Comparison of ENCODE assay signal across 15 cellular contexts in the genomic region with DNA sequence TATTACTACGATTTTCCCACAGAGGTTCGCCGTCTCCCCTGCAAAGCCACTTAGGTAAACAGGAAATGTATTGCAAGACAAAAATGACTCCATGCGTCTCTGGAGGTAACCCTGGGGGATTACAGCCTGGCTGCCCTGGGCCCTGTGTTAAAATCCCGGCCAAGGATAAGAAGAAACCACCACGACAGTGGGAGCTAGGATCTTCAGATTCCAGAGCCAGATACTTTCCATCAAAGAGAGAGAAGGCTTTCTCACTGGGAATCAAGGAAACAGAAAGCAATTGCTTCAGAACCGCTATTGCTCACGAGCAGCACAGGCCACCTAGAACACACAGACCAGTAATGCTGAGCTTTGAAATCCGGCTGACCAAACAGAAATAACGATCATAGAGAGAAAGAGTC.
A peak's percentile ranks its signal among the peaks of the same experiment; 100 is the strongest.
DNase-seq lines count a peak whose midpoint lies in the region; ATAC-seq and TF ChIP-seq lines count a peak whose summit lies in the region.
"Had no signal": no experiment of that assay in that cellular context is flagged by ENCODE, and none has a peak within 500 bp of the region (broad histone marks: within the 10 kb centered on the region; RNA-seq: fewer than 3 reads in every experiment).

No MANE protein-coding gene starts in this region.

- TF ChIP-seq CTCF in epithelial cell of esophagus (IDR thresholded peaks at IDR 0.05; ENCODE audit: insufficient read depth, low read depth, low read length, missing control alignments) (no peak), nephron progenitor cell (IDR thresholded peaks at IDR 0.05) (no peak), Calu3 (IDR thresholded peaks at IDR 0.05; ENCODE audit: unreplicated experiment) (no peak)

- ATAC-seq in activated T-cell treated with anti-CD3 and anti-CD28 coated beads, Interleukin-2, amount 50 U/mL, for 4 hours = no peak
- ATAC-seq in HG02970 (IDR thresholded peaks at IDR 0.05; ENCODE audit: low FRiP score, unreplicated experiment) = no peak
- ATAC-seq: stimulated activated memory B cell treated with anti-CD40 and anti-IgM and Interleukin-4, amounts not matched to agents 10 μg/mL and 1 μg/mL and 100 μg/mL, for 72 hours had no signal

- CTCF ChIA-PET in Calu3 (lab: Charles Lee) = interaction anchor here (0.7 kb wide), 2 partner anchors 30 to 109 kb away, joined by 3 to 10 read pairs; no protein-coding TSS in a partner anchor

- no peak overlapping the region for H3K4me3 ChIP-seq in epithelial cell of esophagus (ENCODE audit: low read length)
- H3K4me3 ChIP-seq: Peyer's patch, tibial artery had no signal

- in situ Hi-C loops in KBM-7 (cut with MboI; ENCODE audit: low pct_unique_long_range_greater_than_20kb, low sequenced_read_pairs) (no loop called here), ACHN (cut with HindIII; ENCODE audit: low pct_ligation_motif_present, low pct_unique_long_range_greater_than_20kb, low sequenced_read_pairs) (no loop called here)

- H3K9me3 Mint-ChIP-seq in nephron progenitor cell (peaks cover 10% of the 10 kb centered on the region), Calu3 (ENCODE audit: low read depth, unreplicated experiment) (no peaks in the 10 kb centered on the region)
- H3K9me3 Mint-ChIP-seq in activated T-cell treated with anti-CD3 and anti-CD28 coated beads, Interleukin-2, amount 50 U/mL, for 4 hours = peaks cover 5% of the 10 kb centered on the region
- H3K9me3 Mint-ChIP-seq: stimulated activated memory B cell treated with anti-CD40 and anti-IgM and Interleukin-4, amounts not matched to agents 10 μg/mL and 1 μg/mL and 100 μg/mL, for 72 hours had no signal

- no TSS peak for BruUV-seq in Calu3 (replicated peaks; lab: Mats Ljungman, UMichigan)

- H3K36me3 Mint-ChIP-seq in nephron progenitor cell (ENCODE audit: low read depth) = no peaks in the 10 kb centered on the region
- H3K36me3 Mint-ChIP-seq in Calu3 (ENCODE audit: insufficient read depth, unreplicated experiment) = no peaks in the 10 kb centered on the region
- H3K36me3 Mint-ChIP-seq in activated T-cell treated with anti-CD3 and anti-CD28 coated beads, Interleukin-2, amount 50 U/mL, for 4 hours (ENCODE audit: insufficient read depth) = no peaks in the 10 kb centered on the region
- H3K36me3 Mint-ChIP-seq: stimulated activated memory B cell treated with anti-CD40 and anti-IgM and Interleukin-4, amounts not matched to agents 10 μg/mL and 1 μg/mL and 100 μg/mL, for 72 hours had no signal

- H3K4me1 Mint-ChIP-seq in nephron progenitor cell (peaks cover 47% of the 10 kb centered on the region), Calu3 (ENCODE audit: low read depth, unreplicated experiment) (peaks cover 16% of the 10 kb centered on the region)
- H3K4me1 Mint-ChIP-seq in activated T-cell treated with anti-CD3 and anti-CD28 coated beads, Interleukin-2, amount 50 U/mL, for 4 hours (ENCODE audit: low read depth) = peaks cover 9% of the 10 kb centered on the region
- H3K4me1 Mint-ChIP-seq: stimulated activated memory B cell treated with anti-CD40 and anti-IgM and Interleukin-4, amounts not matched to agents 10 μg/mL and 1 μg/mL and 100 μg/mL, for 72 hours had no signal

- H3K4me3 Mint-ChIP-seq in nephron progenitor cell (no peak overlapping the region), Calu3 (ENCODE audit: low read depth, unreplicated experiment) (no peak overlapping the region)
- H3K4me3 Mint-ChIP-seq in activated T-cell treated with anti-CD3 and anti-CD28 coated beads, Interleukin-2, amount 50 U/mL, for 4 hours = no peak overlapping the region
- H3K4me3 Mint-ChIP-seq: stimulated activated memory B cell treated with anti-CD40 and anti-IgM and Interleukin-4, amounts not matched to agents 10 μg/mL and 1 μg/mL and 100 μg/mL, for 72 hours had no signal

- intact Hi-C loops in Calu3 (cut with micrococcal nuclease; ENCODE audit: unreplicated experiment) = no loop called here

- peak overlapping the region; percentile 10 for H3K27ac Mint-ChIP-seq in nephron progenitor cell
- H3K27ac Mint-ChIP-seq in Calu3 (ENCODE audit: unreplicated experiment) = no peak overlapping the region
- H3K27ac Mint-ChIP-seq: progenitor cell of endocrine pancreas; stimulated activated memory B cell treated with anti-CD40 and anti-IgM and Interleukin-4, amounts not matched to agents 10 μg/mL and 1 μg/mL and 100 μg/mL, for 72 hours had no signal

- DNase-seq in KBM-7 = peak; percentile 40
- peak; percentile 79 for DNase-seq in NCI-H510A treated with DMSO at 0.1 percent for 48 hours (lab: John Stamatoyannopoulos, UW)
- peak; percentile 20 for DNase-seq in epithelial cell of esophagus (ENCODE audit: low read depth)
- DNase-seq in nephron progenitor cell = no peak
- no peak for DNase-seq in Calu3
- DNase-seq in activated T-cell treated with anti-CD3 and anti-CD28 coated beads, Interleukin-2, amount 50 U/mL, for 4 hours = no peak
- no peak for DNase-seq in ACHN
- DNase-seq: activated CD8-positive, alpha-beta memory T cell treated with anti-CD3 and anti-CD28 coated beads for 24 hours; GOT3; NCI-H446 treated with DMSO at 0.1 percent for 48 hours; Peyer's patch; tibial artery had no signal

- peaks cover 17% of the 10 kb centered on the region for H3K27me3 Mint-ChIP-seq in nephron progenitor cell (ENCODE audit: low read depth, poor library complexity)
- H3K27me3 Mint-ChIP-seq in Calu3 (ENCODE audit: unreplicated experiment) = peaks cover 21% of the 10 kb centered on the region
- H3K27me3 Mint-ChIP-seq in activated T-cell treated with anti-CD3 and anti-CD28 coated beads, Interleukin-2, amount 50 U/mL, for 4 hours (ENCODE audit: low read depth) = peaks cover 52% of the 10 kb centered on the region

Comparison
In these comparisons a context has a peak if more than half of its experiments do, and no peak if none do; other contexts are left out.
1. DNase-seq: peak in KBM-7 (single experiment), NCI-H510A treated with DMSO at 0.1 percent for 48 hours (single experiment) and epithelial cell of esophagus (single experiment); none in nephron progenitor cell (single experiment), Calu3 (single experiment), activated T-cell treated with anti-CD3 and anti-CD28 coated beads, Interleukin-2, amount 50 U/mL, for 4 hours (single experiment) and ACHN (single experiment).